In the genomic region with DNA sequence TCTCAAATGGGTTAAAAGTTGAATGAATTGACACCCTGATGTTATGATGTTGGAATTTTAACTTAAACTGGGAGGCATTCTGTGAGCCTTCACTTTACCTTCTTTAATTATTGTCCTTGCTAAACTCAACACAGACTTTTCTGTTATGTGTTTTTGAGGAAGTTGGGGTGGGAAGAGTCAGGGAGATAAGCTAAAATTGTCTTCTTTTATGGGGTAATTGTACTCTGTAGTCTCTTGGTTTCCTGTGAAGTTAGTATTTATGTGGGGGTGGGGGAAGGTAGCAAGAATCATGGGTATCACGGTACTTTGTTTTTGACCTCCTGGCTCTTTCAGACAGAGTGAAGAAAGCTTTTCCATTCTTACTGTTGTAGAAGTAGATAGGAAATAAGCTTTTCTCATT, we compare ENCODE assay signal across 15 cellular contexts. TPM values are rescaled to one million over a fixed set of nuclear protein-coding genes. Genes with fewer than 3 reads are reported as not detected.
DNase-seq lines count a peak whose midpoint lies in the region; TF ChIP-seq lines count a peak whose summit lies in the region.
"Had no signal": no experiment of that assay in that cellular context is flagged by ENCODE, and none has a peak within 500 bp of the region (broad histone marks: within the 10 kb centered on the region; RNA-seq: fewer than 3 reads in every experiment).

No MANE protein-coding gene starts in this region.

- no peak overlapping the region for H2AFZ ChIP-seq in SK-N-SH (ENCODE audit: low read depth)
- H2AFZ ChIP-seq: GM23248 had no signal

- WGBS in SK-N-SH (ENCODE audit: low lambda C conversion rate), result 100% methylated on average over 1 of the region's 1 CpG

- H3K9me3 Mint-ChIP-seq in activated T-cell treated with anti-CD3 and anti-CD28 coated beads, Interleukin-2, amount 50 U/mL, for 24 hours, result no peaks in the 10 kb centered on the region
- no peaks in the 10 kb centered on the region for H3K9me3 Mint-ChIP-seq in activated T-helper 2 cell treated with anti-CD3 and anti-CD28 coated beads, Interferon-gamma antibody, Interleukin-2, Interleukin-4, amounts not matched to agents 10 μg/mL and 5 μg/mL and 100 μg/mL, durations not matched to agents 14 hours and 24 hours and 36 hours

- no peaks in the 10 kb centered on the region for H3K27me3 Mint-ChIP-seq in activated T-cell treated with anti-CD3 and anti-CD28 coated beads, Interleukin-2, amount 50 U/mL, for 24 hours
- H3K27me3 Mint-ChIP-seq in activated T-helper 2 cell treated with anti-CD3 and anti-CD28 coated beads, Interferon-gamma antibody, Interleukin-2, Interleukin-4, amounts not matched to agents 10 μg/mL and 5 μg/mL and 100 μg/mL, durations not matched to agents 14 hours and 24 hours and 36 hours (ENCODE audit: low read depth), result no peaks in the 10 kb centered on the region

- H3K27ac Mint-ChIP-seq in activated T-cell treated with anti-CD3 and anti-CD28 coated beads, Interleukin-2, amount 50 U/mL, for 24 hours, result peak overlapping the region; percentile 72
- peak overlapping the region; percentile 0 for H3K27ac Mint-ChIP-seq in activated T-helper 2 cell treated with anti-CD3 and anti-CD28 coated beads, Interferon-gamma antibody, Interleukin-2, Interleukin-4, amounts not matched to agents 10 μg/mL and 5 μg/mL and 100 μg/mL, durations not matched to agents 14 hours and 24 hours and 36 hours

- TF ChIP-seq CTCF in GM10248 (IDR thresholded peaks at IDR 0.05; ENCODE audit: control extremely low read depth, extremely low read depth, low read depth, missing control alignments) (no peak), SK-N-SH (IDR thresholded peaks at IDR 0.05) (no peak)

- no peaks in the 10 kb centered on the region for H4K20me1 ChIP-seq in SK-N-SH (ENCODE audit: insufficient read depth)

- no peak overlapping the region for H3K9ac ChIP-seq in SK-N-SH
- H3K9ac ChIP-seq: GM23248 had no signal

- H3K9me2 ChIP-seq in SK-N-SH, result no peaks in the 10 kb centered on the region

- no peaks in the 10 kb centered on the region for H3K27me3 ChIP-seq in SK-N-SH (ENCODE audit: insufficient read depth)
- H3K27me3 ChIP-seq: body of pancreas, dorsolateral prefrontal cortex had no signal

- H3K36me3 ChIP-seq in SK-N-SH (replicated peaks in 1 of 2; ENCODE audit: control insufficient read depth in 1 of 2, insufficient read depth in 2 of 2, low read length in 1 of 2), result peaks cover 49 to 53% of the 10 kb centered on the region in 2 experiments

- H3K4me3 ChIP-seq in SK-N-SH (ENCODE audit: low read depth in 2 of 2, low read length in 1 of 2), result no peak overlapping the region
- H3K4me3 ChIP-seq: body of pancreas, dorsolateral prefrontal cortex, GM23248 had no signal

- CTCF ChIA-PET in GM10248 (lab: Yijun Ruan, JAX) (interaction anchor here (1.0 to 2.3 kb wide), 5 partner anchors 9 to 229 kb away, joined by 3 to 9 read pairs (median 3); no protein-coding TSS in a partner anchor), SK-N-SH (lab: Yijun Ruan, JAX) (interaction anchor here (1.1 kb wide), 1 partner anchor 151 kb away, joined by 4 read pairs; the partner anchor contains the start of gene TPH2)

- H3K27ac ChIP-seq in SK-N-SH (ENCODE audit: low read depth in 2 of 2, low read length in 1 of 2), result no peak overlapping the region
- H3K27ac ChIP-seq: body of pancreas, GM23248 had no signal

- POLR2A ChIA-PET in GM10248 (lab: Yijun Ruan, JAX), result no interaction called here
- POLR2A ChIA-PET in SK-N-SH (lab: Yijun Ruan, JAX), result interaction anchor here (0.7 kb wide), 1 partner anchor 125 kb away, joined by 4 read pairs; no protein-coding TSS in a partner anchor

- TF ChIP-seq RAD21 in SK-N-SH (IDR thresholded peaks at IDR 0.05; ENCODE audit: low read length), result no peak

- H3K79me2 ChIP-seq in SK-N-SH (ENCODE audit: insufficient read depth), result no peaks in the 10 kb centered on the region

- no peak overlapping the region for H3K4me3 Mint-ChIP-seq in activated T-cell treated with anti-CD3 and anti-CD28 coated beads, Interleukin-2, amount 50 U/mL, for 24 hours
- H3K4me3 Mint-ChIP-seq in activated T-helper 2 cell treated with anti-CD3 and anti-CD28 coated beads, Interferon-gamma antibody, Interleukin-2, Interleukin-4, amounts not matched to agents 10 μg/mL and 5 μg/mL and 100 μg/mL, durations not matched to agents 14 hours and 24 hours and 36 hours (ENCODE audit: low read depth), result no peak overlapping the region

- H3K4me1 Mint-ChIP-seq in activated T-cell treated with anti-CD3 and anti-CD28 coated beads, Interleukin-2, amount 50 U/mL, for 24 hours (ENCODE audit: low read depth), result peaks cover 16% of the 10 kb centered on the region
- H3K4me1 Mint-ChIP-seq in activated T-helper 2 cell treated with anti-CD3 and anti-CD28 coated beads, Interferon-gamma antibody, Interleukin-2, Interleukin-4, amounts not matched to agents 10 μg/mL and 5 μg/mL and 100 μg/mL, durations not matched to agents 14 hours and 24 hours and 36 hours (ENCODE audit: low read depth), result peaks cover 11% of the 10 kb centered on the region

- H3K36me3 Mint-ChIP-seq in activated T-cell treated with anti-CD3 and anti-CD28 coated beads, Interleukin-2, amount 50 U/mL, for 24 hours (ENCODE audit: low read depth), result peaks cover 69% of the 10 kb centered on the region
- peaks cover 51% of the 10 kb centered on the region for H3K36me3 Mint-ChIP-seq in activated T-helper 2 cell treated with anti-CD3 and anti-CD28 coated beads, Interferon-gamma antibody, Interleukin-2, Interleukin-4, amounts not matched to agents 10 μg/mL and 5 μg/mL and 100 μg/mL, durations not matched to agents 14 hours and 24 hours and 36 hours (ENCODE audit: low read depth)

- H3F3A ChIP-seq in SK-N-SH (replicated peaks; ENCODE audit: insufficient read depth), result no peaks in the 10 kb centered on the region

- TF ChIP-seq EP300 in SK-N-SH (IDR thresholded peaks at IDR 0.05; ENCODE audit: borderline replicate concordance in 1 of 2, low read depth in 1 of 2, low read length in 1 of 2), result no peak

- H3K9me3 ChIP-seq in SK-N-SH, result no peaks in the 10 kb centered on the region
- H3K9me3 ChIP-seq: body of pancreas, Caco-2 had no signal

- no peak for DNase-seq in activated T-cell treated with anti-CD3 and anti-CD28 coated beads, Interleukin-2, amount 50 U/mL, for 24 hours
- DNase-seq in activated T-cell treated with anti-CD3 and anti-CD28 coated beads for 4 hours (no peak), NOMO-1 treated with DMSO at 0.1 percent for 48 hours (lab: John Stamatoyannopoulos, UW; ENCODE audit: unreplicated experiment) (peak; percentile 87), pons (ENCODE audit: low spot score) (peak; percentile 35), GM10248 (ENCODE audit: extremely low spot score) (no peak), hypothalamus (lab: John Stamatoyannopoulos, UW) (no peak), SK-N-SH (no peak)
- no peak for DNase-seq in activated T-helper 2 cell treated with anti-CD3 and anti-CD28 coated beads, Interferon-gamma antibody, Interleukin-2, Interleukin-4, amounts not matched to agents 10 μg/mL and 5 μg/mL and 100 μg/mL, durations not matched to agents 14 hours and 24 hours and 36 hours (ENCODE audit: low spot score)
- DNase-seq: body of pancreas; Caco-2; dorsolateral prefrontal cortex; GM23248; left colon; NCI-H1436; stimulated activated CD8-positive, alpha-beta memory T cell treated with anti-CD3 and anti-CD28 coated beads, Interleukin-4, amount 100 ng/mL, for 48 hours had no signal

- intact Hi-C loops in activated T-helper 2 cell treated with anti-CD3 and anti-CD28 coated beads, Interferon-gamma antibody, Interleukin-2, Interleukin-4, amounts not matched to agents 10 μg/mL and 5 μg/mL and 100 μg/mL, durations not matched to agents 14 hours and 24 hours and 36 hours (cut with micrococcal nuclease), result no loop called here

- H3K4me2 ChIP-seq in SK-N-SH, result no peak overlapping the region

- H3K4me1 ChIP-seq in SK-N-SH (ENCODE audit: control insufficient read depth in 1 of 2, insufficient read depth in 2 of 2, low read depth in 1 of 2, low read length in 1 of 2), result no peaks in the 10 kb centered on the region; a peak in 1 of 4 replicates
- H3K4me1 ChIP-seq: body of pancreas, Caco-2 had no signal

TF ChIP-seq in SK-N-SH, 30 proteins besides CTCF, POLR2A, EP300 and RAD21 (continues in another document):
- TF ChIP-seq, protein P1, sequence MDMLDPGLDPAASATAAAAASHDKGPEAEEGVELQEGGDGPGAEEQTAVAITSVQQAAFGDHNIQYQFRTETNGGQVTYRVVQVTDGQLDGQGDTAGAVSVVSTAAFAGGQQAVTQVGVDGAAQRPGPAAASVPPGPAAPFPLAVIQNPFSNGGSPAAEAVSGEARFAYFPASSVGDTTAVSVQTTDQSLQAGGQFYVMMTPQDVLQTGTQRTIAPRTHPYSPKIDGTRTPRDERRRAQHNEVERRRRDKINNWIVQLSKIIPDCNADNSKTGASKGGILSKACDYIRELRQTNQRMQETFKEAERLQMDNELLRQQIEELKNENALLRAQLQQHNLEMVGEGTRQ (IDR thresholded peaks at IDR 0.05; ENCODE audit: borderline replicate concordance, low read depth, low read length), result no peak

RNA-seq across cellular contexts. Expression of gene RAB21, which starts 32.9 kb away (rescaled TPM):
- 95.4 and 96.1 TPM in 2 replicates for total RNA-seq in activated T-helper 2 cell treated with anti-CD3 and anti-CD28 coated beads, Interferon-gamma antibody, Interleukin-2, Interleukin-4, amounts not matched to agents 10 μg/mL and 5 μg/mL and 100 μg/mL, durations not matched to agents 14 hours and 24 hours and 36 hours
- polyA plus RNA-seq in SK-N-SH (2012; rRNA removed), result 6.5 and 8.3 TPM in 2 replicates
- polyA plus RNA-seq in SK-N-SH (2012; cell fraction: cytosol; rRNA removed), result 12.4 and 17.1 TPM in 2 replicates
- 1.6 and 4.9 TPM in 2 replicates for polyA plus RNA-seq in SK-N-SH (2012; cell fraction: nucleus; rRNA removed)

RNA-seq across cellular contexts. Expression of gene TBC1D15, which starts 52.0 kb away (rescaled TPM):
- total RNA-seq in activated T-helper 2 cell treated with anti-CD3 and anti-CD28 coated beads, Interferon-gamma antibody, Interleukin-2, Interleukin-4, amounts not matched to agents 10 μg/mL and 5 μg/mL and 100 μg/mL, durations not matched to agents 14 hours and 24 hours and 36 hours, result 38.2 and 44.8 TPM in 2 replicates
- polyA plus RNA-seq in SK-N-SH (2012; rRNA removed), result 8.6 and 12.0 TPM in 2 replicates
- polyA plus RNA-seq in SK-N-SH (2012; cell fraction: cytosol; rRNA removed), result 11.5 and 14.9 TPM in 2 replicates
- 9.4 and 18.5 TPM in 2 replicates for polyA plus RNA-seq in SK-N-SH (2012; cell fraction: nucleus; rRNA removed)

Comparison
In these comparisons a context has a peak if more than half of its experiments do, and no peak if none do; other contexts are left out.
1. DNase-seq: peak in NOMO-1 treated with DMSO at 0.1 percent for 48 hours (single experiment) and pons (single experiment); none in activated T-cell treated with anti-CD3 and anti-CD28 coated beads, Interleukin-2, amount 50 U/mL, for 24 hours (single experiment), activated T-cell treated with anti-CD3 and anti-CD28 coated beads for 4 hours (single experiment), activated T-helper 2 cell treated with anti-CD3 and anti-CD28 coated beads, Interferon-gamma antibody, Interleukin-2, Interleukin-4, amounts not matched to agents 10 μg/mL and 5 μg/mL and 100 μg/mL, durations not matched to agents 14 hours and 24 hours and 36 hours (single experiment), GM10248 (single experiment), hypothalamus (0 of 51) and SK-N-SH (single experiment).